ENCODE assay signal across 1 cellular context in the genomic region with DNA sequence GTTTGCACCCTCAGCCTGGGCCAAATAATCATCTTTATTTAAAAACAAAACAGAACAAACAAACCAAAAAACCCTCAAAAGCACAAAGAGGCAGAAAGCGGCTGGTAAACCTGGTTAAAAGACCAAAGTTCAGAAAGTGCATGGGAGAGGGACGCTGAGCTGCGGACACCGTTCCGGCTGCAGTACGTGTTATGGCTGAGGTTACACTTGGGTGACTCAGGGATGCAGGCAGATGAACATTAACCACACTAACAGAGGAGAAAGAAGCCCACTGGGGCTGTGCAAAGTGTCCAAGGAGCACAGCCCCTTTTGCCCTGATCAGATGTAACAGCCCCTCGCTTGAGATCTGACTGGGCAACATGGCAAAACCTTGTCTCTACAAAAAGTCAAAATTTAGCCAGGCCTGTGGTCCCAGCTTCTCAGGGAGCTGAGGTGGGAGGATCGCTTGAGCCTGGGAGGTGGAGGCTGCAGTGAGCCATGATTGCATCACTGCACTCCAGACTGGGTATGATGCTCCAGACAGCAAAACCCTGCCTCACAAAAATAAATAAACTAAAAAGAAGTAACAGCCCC.
TF ChIP-seq lines count a peak whose summit lies in the region.

No MANE protein-coding gene starts in this region.

TF ChIP-seq in HepG2, 621 proteins besides CTCF, POLR2A, EP300 and RAD21 (continued from another document and continues in another):
- no peak for TF ChIP-seq CREBL2 (CRISPR knock-in tag; IDR thresholded peaks at IDR 0.05; ENCODE audit: borderline replicate concordance)
- TF ChIP-seq KAT7 (CRISPR knock-in tag; IDR thresholded peaks at IDR 0.05; ENCODE audit: borderline replicate concordance): no peak
- no peak; the same call in 1 of the 2 replicates for TF ChIP-seq ZNF235 (CRISPR knock-in tag; IDR thresholded peaks at IDR 0.05; ENCODE audit: borderline replicate concordance)
- peak; percentile 14; the same call in 1 of the 2 replicates for TF ChIP-seq YEATS2 (CRISPR knock-in tag; IDR thresholded peaks at IDR 0.05; ENCODE audit: borderline replicate concordance)
- peak; percentile 71 for TF ChIP-seq HDAC2 (CRISPR knock-in tag; IDR thresholded peaks at IDR 0.05)
- no peak for TF ChIP-seq ZNF557 (CRISPR knock-in tag; IDR thresholded peaks at IDR 0.05)
- TF ChIP-seq SNAPC5 (CRISPR knock-in tag; IDR thresholded peaks at IDR 0.05; ENCODE audit: borderline replicate concordance): no peak
- TF ChIP-seq, protein P1, sequence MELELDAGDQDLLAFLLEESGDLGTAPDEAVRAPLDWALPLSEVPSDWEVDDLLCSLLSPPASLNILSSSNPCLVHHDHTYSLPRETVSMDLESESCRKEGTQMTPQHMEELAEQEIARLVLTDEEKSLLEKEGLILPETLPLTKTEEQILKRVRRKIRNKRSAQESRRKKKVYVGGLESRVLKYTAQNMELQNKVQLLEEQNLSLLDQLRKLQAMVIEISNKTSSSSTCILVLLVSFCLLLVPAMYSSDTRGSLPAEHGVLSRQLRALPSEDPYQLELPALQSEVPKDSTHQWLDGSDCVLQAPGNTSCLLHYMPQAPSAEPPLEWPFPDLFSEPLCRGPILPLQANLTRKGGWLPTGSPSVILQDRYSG (CRISPR knock-in tag; IDR thresholded peaks at IDR 0.05): no peak
- TF ChIP-seq, protein P2, sequence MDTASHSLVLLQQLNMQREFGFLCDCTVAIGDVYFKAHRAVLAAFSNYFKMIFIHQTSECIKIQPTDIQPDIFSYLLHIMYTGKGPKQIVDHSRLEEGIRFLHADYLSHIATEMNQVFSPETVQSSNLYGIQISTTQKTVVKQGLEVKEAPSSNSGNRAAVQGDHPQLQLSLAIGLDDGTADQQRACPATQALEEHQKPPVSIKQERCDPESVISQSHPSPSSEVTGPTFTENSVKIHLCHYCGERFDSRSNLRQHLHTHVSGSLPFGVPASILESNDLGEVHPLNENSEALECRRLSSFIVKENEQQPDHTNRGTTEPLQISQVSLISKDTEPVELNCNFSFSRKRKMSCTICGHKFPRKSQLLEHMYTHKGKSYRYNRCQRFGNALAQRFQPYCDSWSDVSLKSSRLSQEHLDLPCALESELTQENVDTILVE (CRISPR knock-in tag; IDR thresholded peaks at IDR 0.05): no peak; the same call in 1 of the 2 replicates
- TF ChIP-seq RBM39 (IDR thresholded peaks at IDR 0.05; ENCODE audit: low read depth, low read length, poor library complexity, severe bottlenecking): no peak
- TF ChIP-seq, protein P3, sequence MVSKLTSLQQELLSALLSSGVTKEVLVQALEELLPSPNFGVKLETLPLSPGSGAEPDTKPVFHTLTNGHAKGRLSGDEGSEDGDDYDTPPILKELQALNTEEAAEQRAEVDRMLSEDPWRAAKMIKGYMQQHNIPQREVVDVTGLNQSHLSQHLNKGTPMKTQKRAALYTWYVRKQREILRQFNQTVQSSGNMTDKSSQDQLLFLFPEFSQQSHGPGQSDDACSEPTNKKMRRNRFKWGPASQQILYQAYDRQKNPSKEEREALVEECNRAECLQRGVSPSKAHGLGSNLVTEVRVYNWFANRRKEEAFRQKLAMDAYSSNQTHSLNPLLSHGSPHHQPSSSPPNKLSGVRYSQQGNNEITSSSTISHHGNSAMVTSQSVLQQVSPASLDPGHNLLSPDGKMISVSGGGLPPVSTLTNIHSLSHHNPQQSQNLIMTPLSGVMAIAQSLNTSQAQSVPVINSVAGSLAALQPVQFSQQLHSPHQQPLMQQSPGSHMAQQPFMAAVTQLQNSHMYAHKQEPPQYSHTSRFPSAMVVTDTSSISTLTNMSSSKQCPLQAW (CRISPR knock-in tag; IDR thresholded peaks at IDR 0.05): peak; percentile 65
- TF ChIP-seq MTA1 (CRISPR knock-in tag; IDR thresholded peaks at IDR 0.05; ENCODE audit: borderline replicate concordance): peak; percentile 31; the same call in 1 of the 2 replicates
- TF ChIP-seq ZNF549 (CRISPR knock-in tag; IDR thresholded peaks at IDR 0.05): no peak
- TF ChIP-seq NFKBIZ (CRISPR knock-in tag; IDR thresholded peaks at IDR 0.05): no peak
- no peak for TF ChIP-seq CHD4 (IDR thresholded peaks at IDR 0.05; ENCODE audit: borderline replicate concordance, low read length)
- no peak for TF ChIP-seq BHLHE40 (IDR thresholded peaks at IDR 0.05; ENCODE audit: low read length)
- TF ChIP-seq SIN3B (IDR thresholded peaks at IDR 0.05; ENCODE audit: low read length): no peak
- 0 out of 2 replicates have a peak, but pooled peaks have one; percentile 4 for TF ChIP-seq ZNF333 (CRISPR knock-in tag; IDR thresholded peaks at IDR 0.05; ENCODE audit: borderline replicate concordance)
- TF ChIP-seq KAT2B (IDR thresholded peaks at IDR 0.05; ENCODE audit: borderline replicate concordance, low read depth, low read length): no peak
- TF ChIP-seq, protein P4, sequence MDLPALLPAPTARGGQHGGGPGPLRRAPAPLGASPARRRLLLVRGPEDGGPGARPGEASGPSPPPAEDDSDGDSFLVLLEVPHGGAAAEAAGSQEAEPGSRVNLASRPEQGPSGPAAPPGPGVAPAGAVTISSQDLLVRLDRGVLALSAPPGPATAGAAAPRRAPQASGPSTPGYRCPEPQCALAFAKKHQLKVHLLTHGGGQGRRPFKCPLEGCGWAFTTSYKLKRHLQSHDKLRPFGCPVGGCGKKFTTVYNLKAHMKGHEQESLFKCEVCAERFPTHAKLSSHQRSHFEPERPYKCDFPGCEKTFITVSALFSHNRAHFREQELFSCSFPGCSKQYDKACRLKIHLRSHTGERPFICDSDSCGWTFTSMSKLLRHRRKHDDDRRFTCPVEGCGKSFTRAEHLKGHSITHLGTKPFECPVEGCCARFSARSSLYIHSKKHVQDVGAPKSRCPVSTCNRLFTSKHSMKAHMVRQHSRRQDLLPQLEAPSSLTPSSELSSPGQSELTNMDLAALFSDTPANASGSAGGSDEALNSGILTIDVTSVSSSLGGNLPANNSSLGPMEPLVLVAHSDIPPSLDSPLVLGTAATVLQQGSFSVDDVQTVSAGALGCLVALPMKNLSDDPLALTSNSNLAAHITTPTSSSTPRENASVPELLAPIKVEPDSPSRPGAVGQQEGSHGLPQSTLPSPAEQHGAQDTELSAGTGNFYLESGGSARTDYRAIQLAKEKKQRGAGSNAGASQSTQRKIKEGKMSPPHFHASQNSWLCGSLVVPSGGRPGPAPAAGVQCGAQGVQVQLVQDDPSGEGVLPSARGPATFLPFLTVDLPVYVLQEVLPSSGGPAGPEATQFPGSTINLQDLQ (CRISPR knock-in tag; IDR thresholded peaks at IDR 0.05): no peak
- TF ChIP-seq, protein P5, sequence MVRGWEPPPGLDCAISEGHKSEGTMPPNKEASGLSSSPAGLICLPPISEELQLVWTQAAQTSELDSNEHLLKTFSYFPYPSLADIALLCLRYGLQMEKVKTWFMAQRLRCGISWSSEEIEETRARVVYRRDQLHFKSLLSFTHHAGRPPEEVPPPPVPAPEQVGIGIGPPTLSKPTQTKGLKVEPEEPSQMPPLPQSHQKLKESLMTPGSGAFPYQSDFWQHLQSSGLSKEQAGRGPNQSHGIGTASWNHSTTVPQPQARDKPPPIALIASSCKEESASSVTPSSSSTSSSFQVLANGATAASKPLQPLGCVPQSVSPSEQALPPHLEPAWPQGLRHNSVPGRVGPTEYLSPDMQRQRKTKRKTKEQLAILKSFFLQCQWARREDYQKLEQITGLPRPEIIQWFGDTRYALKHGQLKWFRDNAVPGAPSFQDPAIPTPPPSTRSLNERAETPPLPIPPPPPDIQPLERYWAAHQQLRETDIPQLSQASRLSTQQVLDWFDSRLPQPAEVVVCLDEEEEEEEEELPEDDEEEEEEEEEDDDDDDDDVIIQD (CRISPR knock-in tag; IDR thresholded peaks at IDR 0.05; ENCODE audit: low read depth): 0 out of 2 replicates have a peak, but pooled peaks have one; percentile 51
- TF ChIP-seq SOX5 (CRISPR knock-in tag; IDR thresholded peaks at IDR 0.05; ENCODE audit: borderline replicate concordance): peak; percentile 83
- TF ChIP-seq MXI1 (IDR thresholded peaks at IDR 0.05; ENCODE audit: borderline replicate concordance, low read depth, low read length): no peak; the same call in 2 of the 3 replicates
- no peak for TF ChIP-seq HES4 (CRISPR knock-in tag; IDR thresholded peaks at IDR 0.05; ENCODE audit: borderline replicate concordance)
- TF ChIP-seq, protein P6, sequence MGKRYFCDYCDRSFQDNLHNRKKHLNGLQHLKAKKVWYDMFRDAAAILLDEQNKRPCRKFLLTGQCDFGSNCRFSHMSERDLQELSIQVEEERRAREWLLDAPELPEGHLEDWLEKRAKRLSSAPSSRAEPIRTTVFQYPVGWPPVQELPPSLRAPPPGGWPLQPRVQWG (CRISPR knock-in tag; IDR thresholded peaks at IDR 0.05; ENCODE audit: borderline replicate concordance, low read depth): no peak
- TF ChIP-seq ZNF841 (CRISPR knock-in tag; IDR thresholded peaks at IDR 0.05; ENCODE audit: borderline replicate concordance): no peak
- TF ChIP-seq CEBPB (IDR thresholded peaks at IDR 0.05; ENCODE audit: borderline replicate concordance, low read depth, low read length): peak; percentile 86
- TF ChIP-seq POLR2G (IDR thresholded peaks at IDR 0.05; ENCODE audit: low read depth, low read length): no peak
- TF ChIP-seq KLF16 (CRISPR knock-in tag; IDR thresholded peaks at IDR 0.05): peak in 1 of 2 experiments; percentile 65; a peak in 1 of 4 replicates
- TF ChIP-seq TCF12 (IDR thresholded peaks at IDR 0.05): no peak
- TF ChIP-seq TCF12 (CRISPR knock-in tag; IDR thresholded peaks at IDR 0.05): no peak
- no peak for TF ChIP-seq HOXA7 (CRISPR knock-in tag; IDR thresholded peaks at IDR 0.05)
- no peak for TF ChIP-seq ZNF234 (CRISPR knock-in tag; conservative IDR thresholded peaks at IDR 0.05)
- TF ChIP-seq, protein P7, sequence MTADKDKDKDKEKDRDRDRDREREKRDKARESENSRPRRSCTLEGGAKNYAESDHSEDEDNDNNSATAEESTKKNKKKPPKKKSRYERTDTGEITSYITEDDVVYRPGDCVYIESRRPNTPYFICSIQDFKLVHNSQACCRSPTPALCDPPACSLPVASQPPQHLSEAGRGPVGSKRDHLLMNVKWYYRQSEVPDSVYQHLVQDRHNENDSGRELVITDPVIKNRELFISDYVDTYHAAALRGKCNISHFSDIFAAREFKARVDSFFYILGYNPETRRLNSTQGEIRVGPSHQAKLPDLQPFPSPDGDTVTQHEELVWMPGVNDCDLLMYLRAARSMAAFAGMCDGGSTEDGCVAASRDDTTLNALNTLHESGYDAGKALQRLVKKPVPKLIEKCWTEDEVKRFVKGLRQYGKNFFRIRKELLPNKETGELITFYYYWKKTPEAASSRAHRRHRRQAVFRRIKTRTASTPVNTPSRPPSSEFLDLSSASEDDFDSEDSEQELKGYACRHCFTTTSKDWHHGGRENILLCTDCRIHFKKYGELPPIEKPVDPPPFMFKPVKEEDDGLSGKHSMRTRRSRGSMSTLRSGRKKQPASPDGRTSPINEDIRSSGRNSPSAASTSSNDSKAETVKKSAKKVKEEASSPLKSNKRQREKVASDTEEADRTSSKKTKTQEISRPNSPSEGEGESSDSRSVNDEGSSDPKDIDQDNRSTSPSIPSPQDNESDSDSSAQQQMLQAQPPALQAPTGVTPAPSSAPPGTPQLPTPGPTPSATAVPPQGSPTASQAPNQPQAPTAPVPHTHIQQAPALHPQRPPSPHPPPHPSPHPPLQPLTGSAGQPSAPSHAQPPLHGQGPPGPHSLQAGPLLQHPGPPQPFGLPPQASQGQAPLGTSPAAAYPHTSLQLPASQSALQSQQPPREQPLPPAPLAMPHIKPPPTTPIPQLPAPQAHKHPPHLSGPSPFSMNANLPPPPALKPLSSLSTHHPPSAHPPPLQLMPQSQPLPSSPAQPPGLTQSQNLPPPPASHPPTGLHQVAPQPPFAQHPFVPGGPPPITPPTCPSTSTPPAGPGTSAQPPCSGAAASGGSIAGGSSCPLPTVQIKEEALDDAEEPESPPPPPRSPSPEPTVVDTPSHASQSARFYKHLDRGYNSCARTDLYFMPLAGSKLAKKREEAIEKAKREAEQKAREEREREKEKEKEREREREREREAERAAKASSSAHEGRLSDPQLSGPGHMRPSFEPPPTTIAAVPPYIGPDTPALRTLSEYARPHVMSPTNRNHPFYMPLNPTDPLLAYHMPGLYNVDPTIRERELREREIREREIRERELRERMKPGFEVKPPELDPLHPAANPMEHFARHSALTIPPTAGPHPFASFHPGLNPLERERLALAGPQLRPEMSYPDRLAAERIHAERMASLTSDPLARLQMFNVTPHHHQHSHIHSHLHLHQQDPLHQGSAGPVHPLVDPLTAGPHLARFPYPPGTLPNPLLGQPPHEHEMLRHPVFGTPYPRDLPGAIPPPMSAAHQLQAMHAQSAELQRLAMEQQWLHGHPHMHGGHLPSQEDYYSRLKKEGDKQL (CRISPR knock-in tag; IDR thresholded peaks at IDR 0.05; ENCODE audit: low read depth): no peak
- no peak for TF ChIP-seq ATF7 (IDR thresholded peaks at IDR 0.05)
- 0 out of 2 replicates have a peak, but pooled peaks have one; percentile 22 for TF ChIP-seq ATF7 (CRISPR knock-in tag; IDR thresholded peaks at IDR 0.05)
- no peak for TF ChIP-seq ZNF781 (CRISPR knock-in tag; IDR thresholded peaks at IDR 0.05; ENCODE audit: borderline replicate concordance, not compliant biosample characterization)
- peak; percentile 8; the same call in 1 of the 2 replicates for TF ChIP-seq KDM1A (CRISPR knock-in tag; IDR thresholded peaks at IDR 0.05)
- TF ChIP-seq KDM3A (CRISPR knock-in tag; IDR thresholded peaks at IDR 0.05; ENCODE audit: low read depth): no peak
- no peak for TF ChIP-seq NFYC (CRISPR knock-in tag; IDR thresholded peaks at IDR 0.05)
- TF ChIP-seq ADNP (CRISPR knock-in tag; IDR thresholded peaks at IDR 0.05): no peak
- TF ChIP-seq, protein P8, sequence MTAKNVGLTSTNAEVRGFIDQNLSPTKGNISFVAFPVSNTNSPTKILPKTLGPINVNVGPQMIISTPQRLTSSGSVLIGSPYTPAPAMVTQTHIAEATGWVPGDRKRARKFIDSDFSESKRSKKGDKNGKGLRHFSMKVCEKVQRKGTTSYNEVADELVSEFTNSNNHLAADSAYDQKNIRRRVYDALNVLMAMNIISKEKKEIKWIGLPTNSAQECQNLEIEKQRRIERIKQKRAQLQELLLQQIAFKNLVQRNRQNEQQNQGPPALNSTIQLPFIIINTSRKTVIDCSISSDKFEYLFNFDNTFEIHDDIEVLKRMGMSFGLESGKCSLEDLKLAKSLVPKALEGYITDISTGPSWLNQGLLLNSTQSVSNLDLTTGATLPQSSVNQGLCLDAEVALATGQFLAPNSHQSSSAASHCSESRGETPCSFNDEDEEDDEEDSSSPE (CRISPR knock-in tag; IDR thresholded peaks at IDR 0.05): no peak
- TF ChIP-seq HNRNPL (IDR thresholded peaks at IDR 0.05; ENCODE audit: low read depth, low read length): no peak
- no peak for TF ChIP-seq PREB (CRISPR knock-in tag; IDR thresholded peaks at IDR 0.05)
- TF ChIP-seq ZNF292 (CRISPR knock-in tag; IDR thresholded peaks at IDR 0.05; ENCODE audit: borderline replicate concordance, low read depth): peak; percentile 75; the same call in 1 of the 2 replicates
- TF ChIP-seq ZNF761 (CRISPR knock-in tag; conservative IDR thresholded peaks at IDR 0.05): peak; percentile 66; the same call in 1 of the 2 replicates
- TF ChIP-seq ESRRA (CRISPR knock-in tag; IDR thresholded peaks at IDR 0.05; ENCODE audit: low read depth): peak; percentile 70
